8 cellular contexts compared by ENCODE assay signal in the genomic region with DNA sequence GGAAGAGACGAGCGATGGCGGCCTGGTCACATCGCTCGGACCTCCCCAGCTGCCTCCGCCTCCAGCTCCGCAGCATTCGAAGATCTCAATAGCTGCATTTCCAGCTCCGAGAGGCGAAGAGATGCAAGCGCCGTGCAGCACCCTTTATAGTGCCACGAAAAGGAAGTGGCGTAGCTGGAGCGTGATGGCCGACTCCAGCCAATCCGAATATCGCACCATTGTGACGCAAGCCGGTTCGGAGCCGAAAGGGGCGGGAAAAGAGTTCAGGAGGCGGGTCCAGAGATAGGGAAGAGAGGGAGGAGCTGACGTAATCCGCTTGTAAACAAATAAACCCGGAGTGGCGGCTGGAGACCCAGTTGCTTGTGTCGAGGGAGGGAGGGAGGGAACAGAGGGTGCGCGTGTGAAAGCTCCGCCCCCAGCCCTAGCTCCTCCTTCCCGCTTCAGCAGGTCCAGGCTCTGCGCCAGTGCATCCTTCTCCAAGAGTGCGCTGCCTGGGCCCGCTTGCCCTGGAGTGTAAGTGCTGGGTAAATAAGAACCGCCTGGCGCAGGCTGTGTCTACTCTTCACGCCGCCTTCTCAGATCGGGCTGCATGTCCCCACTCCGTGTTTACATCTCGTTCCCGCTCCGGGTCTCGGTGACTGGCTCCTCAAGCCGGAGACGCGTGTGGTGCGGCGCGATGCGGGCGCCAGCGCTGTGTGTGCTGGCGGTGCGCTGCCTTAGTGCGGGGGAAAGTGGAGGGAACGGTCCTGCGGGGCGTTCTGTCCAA. TPM values are rescaled to one million over a fixed set of nuclear protein-coding genes. Genes with fewer than 3 reads are reported as not detected.
A peak's percentile ranks its signal among the peaks of the same experiment; 100 is the strongest.
DNase-seq lines count a peak whose midpoint lies in the region; ATAC-seq and TF ChIP-seq lines count a peak whose summit lies in the region.

A gene with protein sequence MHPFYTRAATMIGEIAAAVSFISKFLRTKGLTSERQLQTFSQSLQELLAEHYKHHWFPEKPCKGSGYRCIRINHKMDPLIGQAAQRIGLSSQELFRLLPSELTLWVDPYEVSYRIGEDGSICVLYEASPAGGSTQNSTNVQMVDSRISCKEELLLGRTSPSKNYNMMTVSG (minus strand): TSS at position 116 of the 766 bp plus-strand sequence. CDS start 311 bp downstream, outside the sequence.

- TF ChIP-seq CTCF in BJ (IDR thresholded peaks at IDR 0.05; ENCODE audit: insufficient read depth, low read depth, low read length) (no peak), colonic mucosa (IDR thresholded peaks at IDR 0.05) (no peak)

- DNase-seq in BJ (ENCODE audit: low read depth), result peak; percentile 99
- DNase-seq in NCI-H526 treated with DMSO at 0.1 percent for 48 hours (lab: John Stamatoyannopoulos, UW), result peak; percentile 99
- peak; percentile 100 for DNase-seq in activated CD4-positive, alpha-beta T cell treated with anti-CD3 and anti-CD28 coated beads, Interleukin-2, amount 10 ng/mL, durations not matched to agents 24 days and 14 days
- peak; percentile 99 for DNase-seq in colonic mucosa
- peak; percentile 100 for DNase-seq in kidney tubule cell (ENCODE audit: low spot score)
- peak; percentile 89 to 96 (median 90) for DNase-seq in stimulated activated CD4-positive, alpha-beta T cell treated with anti-CD3 and anti-CD28 coated beads, Interleukin-1b, Interleukin-23, amount 100 ng/mL, for 24 hours (ENCODE audit: low read depth in 4 of 4, low spot score in 1 of 4)

- intact Hi-C loops in activated CD4-positive, alpha-beta T cell treated with anti-CD3 and anti-CD28 coated beads, Interleukin-2, amount 10 ng/mL, durations not matched to agents 24 days and 14 days (cut with micrococcal nuclease), result loop anchor here (1.0 to 5.0 kb wide), 14 partner anchors 9 to 781 kb away; a partner anchor contains a TSS
- intact Hi-C loops in colonic mucosa (cut with DNase I), result loop anchor here (5.0 kb wide), 1 partner anchor 416 kb away; no protein-coding TSS in a partner anchor

- H3K27ac Mint-ChIP-seq in activated CD4-positive, alpha-beta T cell treated with anti-CD3 and anti-CD28 coated beads, Interleukin-2, amount 10 ng/mL, durations not matched to agents 24 days and 14 days, result peak within 1 kb of the TSS; percentile 99

- H3K4me1 Mint-ChIP-seq in activated CD4-positive, alpha-beta T cell treated with anti-CD3 and anti-CD28 coated beads, Interleukin-2, amount 10 ng/mL, durations not matched to agents 24 days and 14 days, result peaks cover 28% of the 10 kb centered on the region

- peak within 1 kb of the TSS; percentile 95 to 99 for H3K9ac ChIP-seq in colonic mucosa (ENCODE audit: low read depth in 2 of 2, low read length in 2 of 2)

- H3K27me3 ChIP-seq in BJ (ENCODE audit: control insufficient read depth, insufficient read depth, low read length) (no peaks in the 10 kb centered on the region), colonic mucosa (no peaks in the 10 kb centered on the region)

- H3K9me3 Mint-ChIP-seq in activated CD4-positive, alpha-beta T cell treated with anti-CD3 and anti-CD28 coated beads, Interleukin-2, amount 10 ng/mL, durations not matched to agents 24 days and 14 days, result no peaks in the 10 kb centered on the region

- no peaks in the 10 kb centered on the region for H3K36me3 ChIP-seq in BJ (ENCODE audit: control insufficient read depth, insufficient read depth, low read length)
- no peaks in the 10 kb centered on the region for H3K36me3 ChIP-seq in colonic mucosa

- POLR2A ChIA-PET in BJ (lab: Charles Lee), result interaction anchor here (0.5 to 2.0 kb wide), 21 partner anchors 9 to 1949 kb away, joined by 3 to 12 read pairs (median 4); no protein-coding TSS in a partner anchor

- peak within 1 kb of the TSS; percentile 99 for H3K4me3 Mint-ChIP-seq in activated CD4-positive, alpha-beta T cell treated with anti-CD3 and anti-CD28 coated beads, Interleukin-2, amount 10 ng/mL, durations not matched to agents 24 days and 14 days

- no peaks in the 10 kb centered on the region for H3K27me3 Mint-ChIP-seq in activated CD4-positive, alpha-beta T cell treated with anti-CD3 and anti-CD28 coated beads, Interleukin-2, amount 10 ng/mL, durations not matched to agents 24 days and 14 days

- CTCF ChIA-PET in BJ (lab: Yijun Ruan, JAX), result interaction anchor here (0.6 to 2.8 kb wide), 8 partner anchors 71 to 764 kb away, joined by 3 to 33 read pairs (median 4); no protein-coding TSS in a partner anchor

- H3K36me3 Mint-ChIP-seq in activated CD4-positive, alpha-beta T cell treated with anti-CD3 and anti-CD28 coated beads, Interleukin-2, amount 10 ng/mL, durations not matched to agents 24 days and 14 days (ENCODE audit: low read depth), result peaks cover 57% of the 10 kb centered on the region

- H3K4me1 ChIP-seq in colonic mucosa, result no peaks in the 10 kb centered on the region

- H3K4me3 ChIP-seq in BJ (ENCODE audit: low read depth, low read length), result peak within 1 kb of the TSS; percentile 98
- H3K4me3 ChIP-seq in colonic mucosa, result peak within 1 kb of the TSS; percentile 82

- peak within 1 kb of the TSS; percentile 99 for H3K27ac ChIP-seq in colonic mucosa

- ATAC-seq in GM19324 (IDR thresholded peaks at IDR 0.05; ENCODE audit: low FRiP score, unreplicated experiment) (peak; percentile 83), HG03469 (IDR thresholded peaks at IDR 0.05; ENCODE audit: unreplicated experiment) (peak; percentile 59)

- H3K9me3 ChIP-seq in colonic mucosa, result no peaks in the 10 kb centered on the region

RNA-seq across cellular contexts. Expression of the gene that starts here (rescaled TPM):
- 73.8 and 81.3 TPM in 2 replicates for polyA plus RNA-seq in BJ (2011; rRNA removed)
- polyA minus RNA-seq in BJ (2011; rRNA and poly(A)+ RNA removed), result 66.4 and 77.9 TPM in 2 replicates
- total RNA-seq in activated CD4-positive, alpha-beta T cell treated with anti-CD3 and anti-CD28 coated beads, Interleukin-2, amount 10 ng/mL, durations not matched to agents 24 days and 14 days, result 84.2 and 90.8 TPM in 2 replicates
- 100 to 1,000 TPM in 1 of 2 donors, 10 to 100 TPM in 1; 87.1 to 152 TPM for total RNA-seq in colonic mucosa

Comparison
In these comparisons a context has a peak if more than half of its experiments do, and no peak if none do; other contexts are left out.
1. Peak in every context shown above with its lines: DNase-seq, ATAC-seq, H3K4me3 ChIP-seq and H3K27ac ChIP-seq.